ENCODE assay signal across 9 cellular contexts in the genomic region with DNA sequence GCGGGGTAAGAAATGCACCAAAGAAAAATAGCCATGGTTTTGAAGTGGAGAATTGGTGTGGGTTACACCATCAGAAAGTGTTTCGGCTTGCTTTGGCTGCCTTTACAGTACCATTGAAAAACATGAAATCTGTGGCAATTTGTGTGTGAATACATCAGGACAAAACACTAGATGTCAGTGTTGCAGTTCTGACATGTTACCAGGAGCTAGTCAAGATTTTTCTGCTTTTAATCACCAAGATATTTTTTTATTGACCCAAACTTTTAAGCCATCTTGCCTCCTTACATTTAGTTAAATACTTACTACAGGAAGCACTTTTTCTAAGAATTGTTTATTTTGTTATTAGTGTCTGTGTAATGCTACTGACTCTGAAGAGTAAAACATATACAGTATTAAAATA. TPM values are rescaled to one million over a fixed set of nuclear protein-coding genes. Genes with fewer than 3 reads are reported as not detected.
DNase-seq lines count a peak whose midpoint lies in the region; ATAC-seq and TF ChIP-seq lines count a peak whose summit lies in the region.
"Had no signal": no experiment of that assay in that cellular context is flagged by ENCODE, and none has a peak within 500 bp of the region (broad histone marks: within the 10 kb centered on the region; RNA-seq: fewer than 3 reads in every experiment).

No MANE protein-coding gene starts in this region.

- peak overlapping the region; percentile 33; the same call in 1 of the 2 replicates for H3K9ac ChIP-seq in iPS-20b (ENCODE audit: low read depth, low read length)

- peaks cover 70% of the 10 kb centered on the region for H3K4me1 ChIP-seq in iPS-20b (ENCODE audit: insufficient read depth, low read length)
- peaks cover 0 to 26% (median 16%) of the 10 kb centered on the region in 4 donors for H3K4me1 ChIP-seq in stomach

- TF ChIP-seq POLR2A in stomach (IDR thresholded peaks at IDR 0.05), result no peak

- H3K4me3 ChIP-seq in iPS-20b (ENCODE audit: low read length) (no peak overlapping the region), stomach (no peak overlapping the region)
- H3K4me3 ChIP-seq: skin epidermis had no signal

- H3K36me3 ChIP-seq in iPS-20b (ENCODE audit: insufficient read depth, low read depth, low read length) (peaks cover 26% of the 10 kb centered on the region), stomach (peaks cover 0 to 13% (median 10%) of the 10 kb centered on the region in 4 donors)

- TF ChIP-seq CTCF in GM10266 (IDR thresholded peaks at IDR 0.05; ENCODE audit: control insufficient read depth, insufficient read depth, low read depth, missing control alignments), result peak; percentile 41
- TF ChIP-seq CTCF in GM20000 (IDR thresholded peaks at IDR 0.05; ENCODE audit: extremely low read depth, missing control alignments), result no peak
- peak in 3 of 7 experiments; percentile 6 to 23 (median 9) for TF ChIP-seq CTCF in stomach (IDR thresholded peaks at IDR 0.05)

- WGBS in stomach, 5 donors, result 50 to 77% (median 63%) methylated on average over 2 of the region's 2 CpGs

- ATAC-seq in HG03354 (IDR thresholded peaks at IDR 0.05; ENCODE audit: poor library complexity, severe bottlenecking, unreplicated experiment), result peak; percentile 66

- H3K27ac ChIP-seq in iPS-20b (ENCODE audit: low read length) (no peak overlapping the region), stomach (no peak overlapping the region)
- H3K27ac ChIP-seq: skin epidermis had no signal

- intact Hi-C loops in stomach (cut with DNase I; ENCODE audit: low total_unique reads), result no loop called here

- DNase-seq in GM10266 (ENCODE audit: extremely low spot score), result no peak
- DNase-seq in SW480 (ENCODE audit: low spot score), result peak; percentile 20
- no peak for DNase-seq in GM20000 (ENCODE audit: low spot score)
- DNase-seq in iPS-NIHi11 (ENCODE audit: low spot score), result no peak
- DNase-seq in stomach, result no peak
- DNase-seq: activated B cell treated with CpG ODN at 0.5 μM for 24 hours had no signal

- no peak for TF ChIP-seq EP300 in stomach (IDR thresholded peaks at IDR 0.05)

- H3K9me3 ChIP-seq in iPS-20b (ENCODE audit: insufficient read depth, low read depth, low read length), result no peaks in the 10 kb centered on the region
- no peaks in the 10 kb centered on the region for H3K9me3 ChIP-seq in stomach

- H3K27me3 ChIP-seq in iPS-20b (ENCODE audit: insufficient read depth, low read length), result no peaks in the 10 kb centered on the region
- H3K27me3 ChIP-seq in stomach, result no peaks in the 10 kb centered on the region

RNA-seq across cellular contexts. Expression of a gene that starts 14.3 kb away (rescaled TPM):
- 10 to 100 TPM in 4 of 5 donors, 1 to 10 TPM in 1; 3.1 to 70.1 (median 20.1) TPM for total RNA-seq in stomach
- polyA plus RNA-seq in stomach, result 1 to 10 TPM; 2.6 to 3.8 (median 3.0) TPM

RNA-seq across cellular contexts. Expression of a gene that starts 45.7 kb away (rescaled TPM):
- 10 to 100 TPM in 2 of 5 donors, 1 to 10 TPM in 2, not detected in 1; 1.2 to 13.6 (median 7.2) TPM for total RNA-seq in stomach
- 1 to 10 TPM in 2 of 3 donors, under 1 TPM in 1; 0.35 to 3.2 (median 2.3) TPM for polyA plus RNA-seq in stomach
